8 cellular contexts compared by ENCODE assay signal in the genomic region with DNA sequence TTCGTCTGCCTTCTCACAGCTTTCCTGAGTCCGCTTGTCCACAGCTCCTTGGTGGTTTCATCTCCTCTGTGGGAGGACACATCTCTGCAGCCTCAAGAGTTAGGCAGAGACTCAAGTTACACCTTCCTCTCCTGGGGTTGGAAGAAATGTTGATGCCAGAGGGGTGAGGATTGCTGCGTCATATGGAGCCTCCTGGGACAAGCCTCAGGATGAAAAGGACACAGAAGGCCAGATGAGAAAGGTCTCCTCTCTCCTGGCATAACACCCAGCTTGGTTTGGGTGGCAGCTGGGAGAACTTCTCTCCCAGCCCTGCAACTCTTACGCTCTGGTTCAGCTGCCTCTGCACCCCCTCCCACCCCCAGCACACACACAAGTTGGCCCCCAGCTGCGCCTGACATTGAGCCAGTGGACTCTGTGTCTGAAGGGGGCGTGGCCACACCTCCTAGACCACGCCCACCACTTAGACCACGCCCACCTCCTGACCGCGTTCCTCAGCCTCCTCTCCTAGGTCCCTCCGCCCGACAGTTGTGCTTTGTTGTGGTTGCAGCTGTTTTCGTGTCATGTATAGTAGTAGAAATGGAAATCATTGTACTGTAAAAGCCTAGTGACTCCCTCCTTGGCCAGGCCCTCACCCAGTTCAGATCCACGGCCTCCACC. TPM values are rescaled to one million over a fixed set of nuclear protein-coding genes. Genes with fewer than 3 reads are reported as not detected.
DNase-seq lines count a peak whose midpoint lies in the region; ATAC-seq and TF ChIP-seq lines count a peak whose summit lies in the region.

No MANE protein-coding gene starts in this region.

- no peaks in the 10 kb centered on the region for H3K9me2 ChIP-seq in OCI-LY7 (ENCODE audit: insufficient read depth, low read length)

- peak; percentile 95 to 97 for ATAC-seq in activated T-cell treated with anti-CD3 and anti-CD28 coated beads, Interleukin-2, amount 50 U/mL, for 4 hours
- ATAC-seq in HG03354 (IDR thresholded peaks at IDR 0.05; ENCODE audit: poor library complexity, severe bottlenecking, unreplicated experiment) = no peak

- H3K14ac ChIP-seq in mesenchymal stem cell (ENCODE audit: low read length in 2 of 2) = no peak overlapping the region

- H3K4me3 ChIP-seq in OCI-LY7 (ENCODE audit: low read depth, low read length, poor library complexity, severe bottlenecking) = peak overlapping the region; percentile 22
- no peak overlapping the region for H3K4me3 ChIP-seq in mesenchymal stem cell (ENCODE audit: insufficient read depth in 1 of 2, low read depth in 1 of 2, low read length in 2 of 2)

- peak overlapping the region; percentile 74; the same call in 1 of the 2 replicates for H2AFZ ChIP-seq in OCI-LY7 (ENCODE audit: low read length)
- no peak overlapping the region for H2AFZ ChIP-seq in mesenchymal stem cell (ENCODE audit: low read depth, low read length)

- no peaks in the 10 kb centered on the region for H4K20me1 ChIP-seq in OCI-LY7 (ENCODE audit: insufficient read depth, low read length)

- intact Hi-C loops in OCI-LY7 (cut with micrococcal nuclease; ENCODE audit: unreplicated experiment) = no loop called here

- peak; percentile 85 for DNase-seq in GM10248 (ENCODE audit: extremely low spot score)
- peak; percentile 94 for DNase-seq in OCI-LY7 (ENCODE audit: low spot score)
- peak; percentile 71 for DNase-seq in activated T-cell treated with anti-CD3 and anti-CD28 coated beads, Interleukin-2, amount 50 U/mL, for 4 hours
- peak; percentile 37 for DNase-seq in mesenchymal stem cell
- DNase-seq in NCI-H1105 treated with DMSO at 0.1 percent for 48 hours (lab: John Stamatoyannopoulos, UW) = no peak
- no peak for DNase-seq in epidermal melanocyte (ENCODE audit: insufficient read length, low spot score)

- WGBS in mesenchymal stem cell = 60% methylated on average over 7 of the region's 14 CpGs

- H3K79me2 ChIP-seq in OCI-LY7 (ENCODE audit: insufficient read depth, low read depth, low read length) = no peaks in the 10 kb centered on the region

- no peak overlapping the region for H2BK15ac ChIP-seq in mesenchymal stem cell (ENCODE audit: low read depth, poor library complexity, severe bottlenecking)

- H2BK120ac ChIP-seq in mesenchymal stem cell (ENCODE audit: low read depth, low read length) = no peak overlapping the region

- H3K27me3 Mint-ChIP-seq in activated T-cell treated with anti-CD3 and anti-CD28 coated beads, Interleukin-2, amount 50 U/mL, for 4 hours (ENCODE audit: low read depth) = peaks cover under 1% of the 10 kb centered on the region
- no peaks in the 10 kb centered on the region for H3K27me3 Mint-ChIP-seq in stimulated activated naive CD8-positive, alpha-beta T cell treated with anti-CD3 and anti-CD28 coated beads, Interleukin-15, Interleukin-2, amounts not matched to agents 100 ng/mL and 50 ng/mL, for 24 hours

- H3K27ac Mint-ChIP-seq in stimulated activated naive CD8-positive, alpha-beta T cell treated with anti-CD3 and anti-CD28 coated beads, Interleukin-15, Interleukin-2, amounts not matched to agents 100 ng/mL and 50 ng/mL, for 24 hours = peak overlapping the region; percentile 28

- H3K4me2 ChIP-seq in OCI-LY7 (ENCODE audit: low read length) (peak overlapping the region; percentile 64), mesenchymal stem cell (ENCODE audit: low read length, poor library complexity, severe bottlenecking) (no peak overlapping the region)

- POLR2A ChIA-PET in GM10248 (lab: Yijun Ruan, JAX) (no interaction called here), OCI-LY7 (lab: Charles Lee) (interaction anchor here (0.5 to 0.8 kb wide), 2 partner anchors 23 to 190 kb away, joined by 3 read pairs; no protein-coding TSS in a partner anchor)

- TF ChIP-seq CTCF in GM10248 (IDR thresholded peaks at IDR 0.05; ENCODE audit: control extremely low read depth, extremely low read depth, low read depth, missing control alignments) (no peak), OCI-LY7 (conservative IDR thresholded peaks at IDR 0.05; ENCODE audit: low read length) (no peak)

- peaks cover 28 to 65% of the 10 kb centered on the region in 2 experiments for H3K27me3 ChIP-seq in mesenchymal stem cell (ENCODE audit: control insufficient read depth in 1 of 2, insufficient read depth in 1 of 2, low read length in 2 of 2)

- H3K18ac ChIP-seq in mesenchymal stem cell (ENCODE audit: low read depth in 1 of 2, low read length in 2 of 2) = peak overlapping the region in 1 of 2 experiments; percentile 1

- H3K27ac ChIP-seq in OCI-LY7 (ENCODE audit: low read depth, low read length, poor library complexity, severe bottlenecking) = peak overlapping the region; percentile 39
- H3K27ac ChIP-seq in mesenchymal stem cell (ENCODE audit: low read length, poor library complexity, severe bottlenecking) = no peak overlapping the region

- no peaks in the 10 kb centered on the region for H3K36me3 Mint-ChIP-seq in activated T-cell treated with anti-CD3 and anti-CD28 coated beads, Interleukin-2, amount 50 U/mL, for 4 hours (ENCODE audit: insufficient read depth)
- no peaks in the 10 kb centered on the region for H3K36me3 Mint-ChIP-seq in stimulated activated naive CD8-positive, alpha-beta T cell treated with anti-CD3 and anti-CD28 coated beads, Interleukin-15, Interleukin-2, amounts not matched to agents 100 ng/mL and 50 ng/mL, for 24 hours (ENCODE audit: low read depth)

- no peak overlapping the region for H2AK5ac ChIP-seq in mesenchymal stem cell (ENCODE audit: low read length, severe bottlenecking)

- H3K9me3 ChIP-seq in OCI-LY7 (ENCODE audit: low read length) = no peaks in the 10 kb centered on the region
- H3K9me3 ChIP-seq in mesenchymal stem cell (ENCODE audit: control insufficient read depth, low read length) = no peaks in the 10 kb centered on the region

- peak overlapping the region; percentile 33 for H4K8ac ChIP-seq in mesenchymal stem cell (ENCODE audit: low read length)

- no peak overlapping the region for H2BK12ac ChIP-seq in mesenchymal stem cell (ENCODE audit: low read length in 2 of 2)

- no TSS peak for BruUV-seq in OCI-LY7 (replicated peaks; lab: Mats Ljungman, UMichigan)

- H3K23ac ChIP-seq in mesenchymal stem cell (ENCODE audit: low read length in 2 of 2) = no peak overlapping the region

- H3K79me1 ChIP-seq in mesenchymal stem cell (replicated peaks; ENCODE audit: low read length, poor library complexity, severe bottlenecking) = no peaks in the 10 kb centered on the region

- H3K36me3 ChIP-seq in OCI-LY7 (ENCODE audit: insufficient read depth, low read length) = no peaks in the 10 kb centered on the region
- H3K36me3 ChIP-seq in mesenchymal stem cell (ENCODE audit: control insufficient read depth in 1 of 2, insufficient read depth in 2 of 2, low read depth in 1 of 2, low read length in 2 of 2) = no peaks in the 10 kb centered on the region

- no peak overlapping the region for H2BK5ac ChIP-seq in mesenchymal stem cell (ENCODE audit: low read depth, low read length, poor library complexity, severe bottlenecking)

- CTCF ChIA-PET in GM10248 (lab: Yijun Ruan, JAX) (interaction anchor here (1.5 to 1.9 kb wide), 3 partner anchors 11 to 201 kb away, joined by 5 read pairs; a partner anchor contains a TSS), OCI-LY7 (lab: Charles Lee; ENCODE audit: unreplicated experiment) (no interaction called here)

- peak overlapping the region in 1 of 2 experiments; percentile 3 for H3K4ac ChIP-seq in mesenchymal stem cell (ENCODE audit: low read depth in 1 of 2, low read length in 2 of 2)

- peak overlapping the region; percentile 21 for H3K4me3 Mint-ChIP-seq in activated T-cell treated with anti-CD3 and anti-CD28 coated beads, Interleukin-2, amount 50 U/mL, for 4 hours
- H3K4me3 Mint-ChIP-seq in stimulated activated naive CD8-positive, alpha-beta T cell treated with anti-CD3 and anti-CD28 coated beads, Interleukin-15, Interleukin-2, amounts not matched to agents 100 ng/mL and 50 ng/mL, for 24 hours = no peak overlapping the region

- H3K4me1 ChIP-seq in OCI-LY7 (ENCODE audit: insufficient read depth, low read length, poor library complexity, severe bottlenecking) = peaks cover 7% of the 10 kb centered on the region
- H3K4me1 ChIP-seq in mesenchymal stem cell (ENCODE audit: control insufficient read depth, insufficient read depth, low read depth, low read length) = peaks cover 16% of the 10 kb centered on the region

- no peak overlapping the region for H4K91ac ChIP-seq in mesenchymal stem cell (ENCODE audit: low read length)

- H3K4me1 Mint-ChIP-seq in activated T-cell treated with anti-CD3 and anti-CD28 coated beads, Interleukin-2, amount 50 U/mL, for 4 hours (ENCODE audit: low read depth) = peaks cover 18% of the 10 kb centered on the region
- H3K4me1 Mint-ChIP-seq in stimulated activated naive CD8-positive, alpha-beta T cell treated with anti-CD3 and anti-CD28 coated beads, Interleukin-15, Interleukin-2, amounts not matched to agents 100 ng/mL and 50 ng/mL, for 24 hours (ENCODE audit: low read depth) = peaks cover 20% of the 10 kb centered on the region

- no peaks in the 10 kb centered on the region for H3K9me3 Mint-ChIP-seq in activated T-cell treated with anti-CD3 and anti-CD28 coated beads, Interleukin-2, amount 50 U/mL, for 4 hours
- no peaks in the 10 kb centered on the region for H3K9me3 Mint-ChIP-seq in stimulated activated naive CD8-positive, alpha-beta T cell treated with anti-CD3 and anti-CD28 coated beads, Interleukin-15, Interleukin-2, amounts not matched to agents 100 ng/mL and 50 ng/mL, for 24 hours

- H3K9ac ChIP-seq in mesenchymal stem cell (ENCODE audit: low read length) = no peak overlapping the region

RNA-seq across cellular contexts. Expression of a gene that starts 11.7 kb away (rescaled TPM):
- total RNA-seq in OCI-LY7 (2014; rRNA removed; shearing (Covaris generic)) = 0.19 TPM in 1 of 2 replicates, not detected in the other
- total RNA-seq in OCI-LY7 (2022) = 0.11 TPM in 1 of 2 replicates, not detected in the other
- under 1 TPM; 0.08 to 0.14 (median 0.13) TPM for total RNA-seq in activated T-cell treated with anti-CD3 and anti-CD28 coated beads, Interleukin-2, amount 50 U/mL, for 4 hours
- 0.58 TPM for polyA plus RNA-seq in mesenchymal stem cell (2013, experiment 1 of 2)
- polyA plus RNA-seq in mesenchymal stem cell (2013, experiment 2 of 2) = 0.51 TPM

Comparison
In these comparisons a context has a peak if more than half of its experiments do, and no peak if none do; other contexts are left out.
1. DNase-seq: peak in GM10248 (single experiment), OCI-LY7 (single experiment), activated T-cell treated with anti-CD3 and anti-CD28 coated beads, Interleukin-2, amount 50 U/mL, for 4 hours (single experiment) and mesenchymal stem cell (single experiment); none in NCI-H1105 treated with DMSO at 0.1 percent for 48 hours (single experiment) and epidermal melanocyte (single experiment).